Comparison of ENCODE assay signal across 19 cellular contexts in genomic region chr2:229160984-229161383, GRCh38.
"Had no signal": no experiment of that assay in that cellular context is flagged by ENCODE, and none has a peak within 500 bp of the region (broad histone marks: within the 10 kb centered on the region; RNA-seq: fewer than 3 reads in every experiment).

No MANE protein-coding gene starts in this region.

- H3K9me3 ChIP-seq: neutrophil, psoas muscle, tibial nerve had no signal

- ATAC-seq: naive thymus-derived CD4-positive, alpha-beta T cell; sciatic nerve; stimulated activated memory B cell treated with anti-CD40 and anti-IgM and Interleukin-4, amounts not matched to agents 10 μg/mL and 1 μg/mL and 100 μg/mL, for 72 hours had no signal

- H3K27ac Mint-ChIP-seq: endodermal cell; immature natural killer cell; naive thymus-derived CD4-positive, alpha-beta T cell; stimulated activated memory B cell treated with anti-CD40 and anti-IgM and Interleukin-4, amounts not matched to agents 10 μg/mL and 1 μg/mL and 100 μg/mL, for 72 hours; stimulated activated naive CD8-positive, alpha-beta T cell treated with anti-CD3 and anti-CD28 coated beads, Interleukin-15, Interleukin-2, amounts not matched to agents 100 ng/mL and 50 ng/mL, for 24 hours had no signal

- DNase-seq: effector CD4-positive, alpha-beta T cell; endodermal cell; erythroblast; immature natural killer cell; left ventricle myocardium inferior; mesendoderm; naive thymus-derived CD4-positive, alpha-beta T cell; psoas muscle; retina; spleen; stimulated activated CD4-positive, alpha-beta T cell treated with anti-CD3 and anti-CD28 coated beads, Interleukin-15, amount 100 ng/mL, for 24 hours; stimulated activated CD4-positive, alpha-beta T cell treated with anti-CD3 and anti-CD28 coated beads, Interleukin-1b, Interleukin-23, amount 100 ng/mL, for 48 hours; stimulated activated CD4-positive, alpha-beta T cell treated with anti-CD3 and anti-CD28 coated beads, Interleukin-4, amount 100 ng/mL, for 24 hours had no signal

- H3K27me3 ChIP-seq: neutrophil, spleen, tibial nerve had no signal

- H3K4me1 ChIP-seq: psoas muscle, spleen, tibial nerve had no signal

- H3K4me1 Mint-ChIP-seq: immature natural killer cell; stimulated activated memory B cell treated with anti-CD40 and anti-IgM and Interleukin-4, amounts not matched to agents 10 μg/mL and 1 μg/mL and 100 μg/mL, for 72 hours had no signal

- H3K36me3 Mint-ChIP-seq: immature natural killer cell; naive thymus-derived CD4-positive, alpha-beta T cell; stimulated activated memory B cell treated with anti-CD40 and anti-IgM and Interleukin-4, amounts not matched to agents 10 μg/mL and 1 μg/mL and 100 μg/mL, for 72 hours had no signal

- H3K4me3 ChIP-seq: coronary artery, left ventricle myocardium inferior, psoas muscle, spleen, tibial nerve had no signal

- H3K27ac ChIP-seq: coronary artery, left ventricle myocardium inferior, neutrophil, psoas muscle, spleen, tibial nerve had no signal

- H3K36me3 ChIP-seq: left ventricle myocardium inferior, neutrophil, spleen, tibial nerve had no signal

- H3K4me3 Mint-ChIP-seq: endodermal cell; immature natural killer cell; naive thymus-derived CD4-positive, alpha-beta T cell; stimulated activated memory B cell treated with anti-CD40 and anti-IgM and Interleukin-4, amounts not matched to agents 10 μg/mL and 1 μg/mL and 100 μg/mL, for 72 hours; stimulated activated naive CD8-positive, alpha-beta T cell treated with anti-CD3 and anti-CD28 coated beads, Interleukin-15, Interleukin-2, amounts not matched to agents 100 ng/mL and 50 ng/mL, for 24 hours had no signal

- H3K9me3 Mint-ChIP-seq: endodermal cell had no signal

- H3K27me3 Mint-ChIP-seq: naive thymus-derived CD4-positive, alpha-beta T cell; stimulated activated memory B cell treated with anti-CD40 and anti-IgM and Interleukin-4, amounts not matched to agents 10 μg/mL and 1 μg/mL and 100 μg/mL, for 72 hours; stimulated activated naive CD8-positive, alpha-beta T cell treated with anti-CD3 and anti-CD28 coated beads, Interleukin-15, Interleukin-2, amounts not matched to agents 100 ng/mL and 50 ng/mL, for 24 hours had no signal
